16 cellular contexts compared by ENCODE assay signal in the genomic region with DNA sequence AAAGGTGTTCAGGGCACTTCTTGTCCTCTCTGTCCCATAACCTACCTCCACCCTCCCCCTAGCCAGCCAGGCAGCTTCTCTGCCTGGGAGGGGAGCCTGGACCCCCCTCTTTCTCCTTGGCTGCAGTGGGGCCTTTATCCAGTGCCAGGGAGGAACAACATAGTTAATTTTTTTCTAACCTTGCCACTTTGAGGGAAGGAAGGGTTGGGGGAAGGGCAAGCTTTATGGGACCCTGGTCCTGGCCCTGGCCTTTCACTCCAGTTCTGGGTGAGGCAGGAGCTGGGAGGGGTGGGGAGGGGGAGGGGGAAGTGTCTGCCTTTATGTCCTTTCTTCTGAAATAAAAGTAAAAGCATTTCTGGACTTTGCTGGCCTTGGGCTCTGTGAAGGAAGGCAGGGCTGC. TPM values are rescaled to one million over a fixed set of nuclear protein-coding genes. Genes with fewer than 3 reads are reported as not detected.
"Had no signal": no experiment of that assay in that cellular context is flagged by ENCODE, and none has a peak within 500 bp of the region (broad histone marks: within the 10 kb centered on the region; RNA-seq: fewer than 3 reads in every experiment).

No MANE protein-coding gene starts in this region.

- H3K4me3 ChIP-seq: cardiac muscle cell, hepatocyte, upper lobe of left lung had no signal

- DNase-seq: activated CD4-positive, alpha-beta T cell treated with anti-CD3 and anti-CD28 coated beads, Interleukin-2, amount 50 U/mL, for 4 hours; activated CD4-positive, CD25-positive, alpha-beta regulatory T cell treated with anti-CD3 and anti-CD28 coated beads, Interleukin-2, amount 50 U/mL, for 72 hours; activated naive CD4-positive, alpha-beta T cell treated with anti-CD3 and anti-CD28 coated beads for 36 hours; mammary epithelial cell; naive thymus-derived CD8-positive, alpha-beta T cell; retina; stimulated activated CD4-positive, alpha-beta T cell treated with anti-CD3 and anti-CD28 coated beads, Interleukin-2, amount 100 ng/mL, for 48 hours; stimulated activated naive B cell treated with anti-CD40 and anti-IgM and Interleukin-4, amounts not matched to agents 10 μg/mL and 1 μg/mL and 100 μg/mL, for 72 hours; substantia nigra; T1000; upper lobe of left lung had no signal

- H3K4me3 Mint-ChIP-seq: activated naive CD4-positive, alpha-beta T cell treated with anti-CD3 and anti-CD28 coated beads for 36 hours; stimulated activated naive B cell treated with anti-CD40 and anti-IgM and Interleukin-4, amounts not matched to agents 10 μg/mL and 1 μg/mL and 100 μg/mL, for 72 hours had no signal

- H3K9me3 ChIP-seq: upper lobe of left lung had no signal

- H3K27ac ChIP-seq: cardiac muscle cell, hepatocyte, upper lobe of left lung had no signal

- H3K36me3 ChIP-seq: cardiac muscle cell had no signal

- H3K9me3 Mint-ChIP-seq: activated naive CD4-positive, alpha-beta T cell treated with anti-CD3 and anti-CD28 coated beads for 36 hours; activated T-helper 2 cell treated with anti-CD3 and anti-CD28 coated beads, Interferon-gamma antibody, Interleukin-2, Interleukin-4, amounts not matched to agents 10 μg/mL and 5 μg/mL and 100 μg/mL, durations not matched to agents 14 hours and 24 hours and 36 hours; naive thymus-derived CD8-positive, alpha-beta T cell had no signal

- H3K4me2 ChIP-seq: hepatocyte had no signal

- H3K27ac Mint-ChIP-seq: activated naive CD4-positive, alpha-beta T cell treated with anti-CD3 and anti-CD28 coated beads for 36 hours; activated T-helper 2 cell treated with anti-CD3 and anti-CD28 coated beads, Interferon-gamma antibody, Interleukin-2, Interleukin-4, amounts not matched to agents 10 μg/mL and 5 μg/mL and 100 μg/mL, durations not matched to agents 14 hours and 24 hours and 36 hours; naive thymus-derived CD8-positive, alpha-beta T cell; stimulated activated naive B cell treated with anti-CD40 and anti-IgM and Interleukin-4, amounts not matched to agents 10 μg/mL and 1 μg/mL and 100 μg/mL, for 72 hours had no signal

- ATAC-seq: left lobe of liver; naive thymus-derived CD8-positive, alpha-beta T cell; stimulated activated naive B cell treated with anti-CD40 and anti-IgM and Interleukin-4, amounts not matched to agents 10 μg/mL and 1 μg/mL and 100 μg/mL, for 72 hours had no signal

RNA-seq across cellular contexts. Expression of gene VGF, which starts 4.5 kb away (rescaled TPM):
- total RNA-seq: activated naive CD4-positive, alpha-beta T cell treated with anti-CD3 and anti-CD28 coated beads for 36 hours; left lobe of liver; naive thymus-derived CD8-positive, alpha-beta T cell had no signal

RNA-seq across cellular contexts. Expression of gene NAT16, which starts 19.2 kb away (rescaled TPM):
- total RNA-seq: activated naive CD4-positive, alpha-beta T cell treated with anti-CD3 and anti-CD28 coated beads for 36 hours; activated T-helper 2 cell treated with anti-CD3 and anti-CD28 coated beads, Interferon-gamma antibody, Interleukin-2, Interleukin-4, amounts not matched to agents 10 μg/mL and 5 μg/mL and 100 μg/mL, durations not matched to agents 14 hours and 24 hours and 36 hours; hepatocyte; left lobe of liver; mammary epithelial cell; mucosa of gallbladder; naive thymus-derived CD8-positive, alpha-beta T cell; upper lobe of left lung had no signal

RNA-seq across cellular contexts. Expression of gene MOGAT3, which starts 39.9 kb away (rescaled TPM):
- total RNA-seq: activated naive CD4-positive, alpha-beta T cell treated with anti-CD3 and anti-CD28 coated beads for 36 hours; activated T-helper 2 cell treated with anti-CD3 and anti-CD28 coated beads, Interferon-gamma antibody, Interleukin-2, Interleukin-4, amounts not matched to agents 10 μg/mL and 5 μg/mL and 100 μg/mL, durations not matched to agents 14 hours and 24 hours and 36 hours; cardiac muscle cell; mammary epithelial cell; naive thymus-derived CD8-positive, alpha-beta T cell; upper lobe of left lung had no signal
